Comparison of ENCODE assay signal across 1 cellular context in the genomic region with DNA sequence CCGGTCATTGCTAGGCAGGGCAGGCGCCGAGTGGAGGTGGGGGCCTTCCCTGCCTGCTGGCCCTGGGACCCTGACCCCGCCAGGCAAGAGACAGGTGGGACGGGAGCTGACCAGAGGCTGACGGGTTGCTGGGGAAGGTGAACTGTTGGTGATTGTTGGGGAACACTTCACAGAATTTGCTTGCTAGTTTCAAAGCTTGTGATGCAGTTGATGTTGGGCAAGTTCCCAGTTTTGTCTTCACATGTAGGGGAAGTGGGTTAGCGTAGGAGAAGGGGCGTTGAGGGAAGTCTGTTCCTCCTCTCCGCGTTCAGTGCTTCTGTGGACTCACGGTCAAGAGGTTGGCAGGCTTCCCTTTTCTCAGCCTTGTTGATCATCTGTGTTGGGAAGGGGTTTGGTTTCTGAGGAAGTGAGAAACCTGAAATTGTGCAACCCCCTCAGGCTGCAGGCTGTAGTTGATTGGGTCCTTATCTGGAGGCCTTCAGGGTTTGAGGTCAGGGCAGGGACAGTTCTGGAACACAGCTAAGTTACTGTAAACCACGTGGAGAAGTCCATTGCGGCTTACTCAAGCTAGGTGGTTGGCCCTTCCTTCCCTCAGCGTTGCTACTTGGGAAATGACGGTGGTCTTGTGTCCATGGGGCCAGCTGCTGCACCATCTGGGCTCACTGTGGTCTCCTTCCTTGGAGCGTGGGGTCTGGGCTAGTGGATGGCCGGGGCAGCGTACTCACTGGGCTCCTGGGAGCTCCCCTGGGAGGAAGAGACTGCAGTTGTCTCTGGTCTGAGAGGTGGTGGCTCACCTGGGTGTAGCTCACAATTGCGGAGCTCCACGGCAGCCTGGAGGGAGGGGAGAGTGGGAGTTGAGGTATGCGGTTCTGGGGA.
TF ChIP-seq lines count a peak whose summit lies in the region.

No MANE protein-coding gene starts in this region.

TF ChIP-seq in IMR-90, 13 proteins besides CTCF, POLR2A, EP300 and RAD21:
- no peak for TF ChIP-seq SMC3 (IDR thresholded peaks at IDR 0.05; ENCODE audit: low read depth, low read length)
- TF ChIP-seq, protein P1, sequence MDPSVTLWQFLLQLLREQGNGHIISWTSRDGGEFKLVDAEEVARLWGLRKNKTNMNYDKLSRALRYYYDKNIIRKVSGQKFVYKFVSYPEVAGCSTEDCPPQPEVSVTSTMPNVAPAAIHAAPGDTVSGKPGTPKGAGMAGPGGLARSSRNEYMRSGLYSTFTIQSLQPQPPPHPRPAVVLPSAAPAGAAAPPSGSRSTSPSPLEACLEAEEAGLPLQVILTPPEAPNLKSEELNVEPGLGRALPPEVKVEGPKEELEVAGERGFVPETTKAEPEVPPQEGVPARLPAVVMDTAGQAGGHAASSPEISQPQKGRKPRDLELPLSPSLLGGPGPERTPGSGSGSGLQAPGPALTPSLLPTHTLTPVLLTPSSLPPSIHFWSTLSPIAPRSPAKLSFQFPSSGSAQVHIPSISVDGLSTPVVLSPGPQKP (IDR thresholded peaks at IDR 0.05; ENCODE audit: borderline replicate concordance, low read depth, low read length): no peak
- TF ChIP-seq, protein P2, sequence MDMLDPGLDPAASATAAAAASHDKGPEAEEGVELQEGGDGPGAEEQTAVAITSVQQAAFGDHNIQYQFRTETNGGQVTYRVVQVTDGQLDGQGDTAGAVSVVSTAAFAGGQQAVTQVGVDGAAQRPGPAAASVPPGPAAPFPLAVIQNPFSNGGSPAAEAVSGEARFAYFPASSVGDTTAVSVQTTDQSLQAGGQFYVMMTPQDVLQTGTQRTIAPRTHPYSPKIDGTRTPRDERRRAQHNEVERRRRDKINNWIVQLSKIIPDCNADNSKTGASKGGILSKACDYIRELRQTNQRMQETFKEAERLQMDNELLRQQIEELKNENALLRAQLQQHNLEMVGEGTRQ (IDR thresholded peaks at IDR 0.05; ENCODE audit: low read depth, low read length): 0 out of 2 replicates have a peak, but pooled peaks have one; percentile 9
- no peak for TF ChIP-seq FOS (IDR thresholded peaks at IDR 0.05; ENCODE audit: low read depth, low read length)
- 0 out of 2 replicates have a peak, but pooled peaks have one; percentile 21 for TF ChIP-seq MXI1 (IDR thresholded peaks at IDR 0.05; ENCODE audit: borderline replicate concordance, low read depth, low read length)
- no peak for TF ChIP-seq MAZ (IDR thresholded peaks at IDR 0.05; ENCODE audit: borderline replicate concordance, low read depth, low read length)
- no peak for TF ChIP-seq BHLHE40 (IDR thresholded peaks at IDR 0.05; ENCODE audit: low read depth, low read length)
- no peak for TF ChIP-seq RFX5 (IDR thresholded peaks at IDR 0.05; ENCODE audit: low read depth, low read length)
- TF ChIP-seq MAFK (IDR thresholded peaks at IDR 0.05; ENCODE audit: low read depth, low read length): no peak
- no peak for TF ChIP-seq CHD1 (IDR thresholded peaks at IDR 0.05; ENCODE audit: low read depth, low read length)
- no peak for TF ChIP-seq NFE2L2 (IDR thresholded peaks at IDR 0.05; ENCODE audit: low read depth, low read length)
- no peak for TF ChIP-seq RCOR1 (IDR thresholded peaks at IDR 0.05; ENCODE audit: insufficient replicate concordance, low read length)
- TF ChIP-seq CEBPB (IDR thresholded peaks at IDR 0.05; ENCODE audit: low read depth, low read length): peak; percentile 88
